In genomic region chr21:42932378-42933136, GRCh38 we compare ENCODE assay signal across 11 cellular contexts. TPM values are rescaled to one million over a fixed set of nuclear protein-coding genes. Genes with fewer than 3 reads are reported as not detected.
"Had no signal": no experiment of that assay in that cellular context is flagged by ENCODE, and none has a peak within 500 bp of the region (broad histone marks: within the 10 kb centered on the region; RNA-seq: fewer than 3 reads in every experiment).

No MANE protein-coding gene starts in this region.

RNA-seq across cellular contexts. Expression of gene ERVH48-1, which starts 7.1 kb away (rescaled TPM):
- total RNA-seq: activated B cell treated with CpG ODN at 0.5 μM for 24 hours; activated CD4-positive, alpha-beta memory T cell treated with anti-CD3 and anti-CD28 coated beads, Interleukin-2, amount 10 ng/mL, durations not matched to agents 7 days and 5 days; activated CD8-positive, alpha-beta memory T cell treated with anti-CD3 and anti-CD28 coated beads, Interleukin-2, amount 10 ng/mL, durations not matched to agents 7 days and 5 days; gastrocnemius medialis; left ventricle myocardium superior; omental fat pad; pulmonary artery endothelial cell; tibial nerve had no signal
- polyA plus RNA-seq: immature natural killer cell, neural cell, SK-N-SH had no signal
